Comparison of ENCODE assay signal across 1 cellular context in genomic region chr17:82598256-82599011, GRCh38.
TF ChIP-seq lines count a peak whose summit lies in the region.

No MANE protein-coding gene starts in this region.

TF ChIP-seq in HEK293, 187 proteins besides CTCF, POLR2A, EP300 and RAD21 (continued from another document):
- TF ChIP-seq HIC1 (tag by site-specific recombination; IDR thresholded peaks at IDR 0.05) (0 out of 2 replicates have a peak, but pooled peaks have one; percentile 21), ZNF202 (tag by site-specific recombination; IDR thresholded peaks at IDR 0.05; ENCODE audit: borderline replicate concordance) (no peak), ZNF221 (tag by site-specific recombination; IDR thresholded peaks at IDR 0.05; ENCODE audit: borderline replicate concordance) (no peak), ZBTB1 (tag by site-specific recombination; IDR thresholded peaks at IDR 0.05) (no peak), PRDM6 (tag by site-specific recombination; IDR thresholded peaks at IDR 0.05) (no peak), ZNF549 (tag by site-specific recombination; IDR thresholded peaks at IDR 0.05) (no peak), MYNN (tag by site-specific recombination; IDR thresholded peaks at IDR 0.05; ENCODE audit: borderline replicate concordance) (no peak), ZNF114 (tag by site-specific recombination; IDR thresholded peaks at IDR 0.05) (no peak), ZNF621 (tag by site-specific recombination; IDR thresholded peaks at IDR 0.05) (no peak), GLI4 (tag by site-specific recombination; IDR thresholded peaks at IDR 0.05) (no peak), INSM2 (tag by site-specific recombination; IDR thresholded peaks at IDR 0.05) (no peak), ZNF121 (tag by site-specific recombination; IDR thresholded peaks at IDR 0.05) (peak; percentile 89), ZFHX2 (tag by site-specific recombination; conservative IDR thresholded peaks at IDR 0.05) (peak; percentile 63), HOXA7 (CRISPR knock-in tag; IDR thresholded peaks at IDR 0.05; ENCODE audit: borderline replicate concordance) (no peak), TRIM28 (IDR thresholded peaks at IDR 0.05; ENCODE audit: borderline replicate concordance, low read length) (no peak), ZNF175 (tag by site-specific recombination; IDR thresholded peaks at IDR 0.05) (no peak), ZNF10 (tag by site-specific recombination; IDR thresholded peaks at IDR 0.05) (peak; percentile 80; the same call in 1 of the 2 replicates), GLIS2 (tag by site-specific recombination; IDR thresholded peaks at IDR 0.05) (0 out of 2 replicates have a peak, but pooled peaks have one; percentile 15), ZNF600 (tag by site-specific recombination; IDR thresholded peaks at IDR 0.05) (peak; percentile 75; the same call in 1 of the 2 replicates), ZNF174 (tag by site-specific recombination; IDR thresholded peaks at IDR 0.05) (no peak), ZNF23 (tag by site-specific recombination; IDR thresholded peaks at IDR 0.05; ENCODE audit: borderline replicate concordance) (no peak)
